ENCODE assay signal across 17 cellular contexts in the genomic region with DNA sequence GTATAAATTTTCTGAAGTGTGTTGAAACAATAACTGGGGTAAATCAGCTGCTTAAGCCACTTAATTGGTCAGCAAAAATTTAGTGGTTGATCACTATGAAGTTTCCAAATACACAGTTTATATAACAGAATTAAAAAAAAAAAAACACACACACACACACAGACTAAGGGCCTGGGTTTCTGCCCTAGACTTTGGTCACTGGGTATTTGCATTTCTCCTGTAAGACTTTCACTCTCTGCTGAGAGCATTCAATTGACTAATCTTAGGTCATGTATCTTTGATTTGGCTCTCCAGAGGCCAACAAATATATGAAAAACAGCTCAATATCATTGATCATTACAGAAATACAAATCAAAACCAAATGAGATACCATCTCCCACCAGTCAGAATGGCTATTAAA.
DNase-seq lines count a peak whose midpoint lies in the region; ATAC-seq and TF ChIP-seq lines count a peak whose summit lies in the region.
"Had no signal": no experiment of that assay in that cellular context is flagged by ENCODE, and none has a peak within 500 bp of the region (broad histone marks: within the 10 kb centered on the region; RNA-seq: fewer than 3 reads in every experiment).

No MANE protein-coding gene starts in this region.

- no peak overlapping the region for H2AFZ ChIP-seq in hepatocyte

- peak; percentile 90 for ATAC-seq in left lobe of liver

- H3K79me2 ChIP-seq in hepatocyte, result no peaks in the 10 kb centered on the region

- no peak overlapping the region for H3K4me2 ChIP-seq in hepatocyte
- H3K4me2 ChIP-seq: BLaER1 had no signal

- no peak for TF ChIP-seq CTCF in hepatocyte (IDR thresholded peaks at IDR 0.05; ENCODE audit: poor library complexity)

- no peak overlapping the region for H3K4me3 ChIP-seq in hepatocyte
- H3K4me3 ChIP-seq: BLaER1 had no signal

- no peaks in the 10 kb centered on the region for H4K20me1 ChIP-seq in hepatocyte (ENCODE audit: insufficient read depth, poor library complexity, severe bottlenecking)
- H4K20me1 ChIP-seq: BLaER1 had no signal

- no peak overlapping the region for H3K27ac ChIP-seq in hepatocyte
- H3K27ac ChIP-seq: BLaER1 had no signal

- H3K9me2 ChIP-seq in hepatocyte (replicated peaks; ENCODE audit: insufficient read depth), result no peaks in the 10 kb centered on the region

- H3K36me3 ChIP-seq in hepatocyte (replicated peaks; ENCODE audit: insufficient read depth, low read depth), result no peaks in the 10 kb centered on the region
- H3K36me3 ChIP-seq: BE2C, BLaER1 had no signal

- H3K27me3 ChIP-seq in hepatocyte, result no peaks in the 10 kb centered on the region
- H3K27me3 ChIP-seq: BE2C, BLaER1 had no signal

- DNase-seq in hepatocyte (ENCODE audit: low spot score) (peak; percentile 14), left lobe of liver (ENCODE audit: low spot score) (peak; percentile 53), mucosa of gallbladder (ENCODE audit: low spot score) (peak; percentile 22), head of caudate nucleus (no peak), ureter (ENCODE audit: low spot score) (no peak)
- DNase-seq: 8988T; ACHN; BE2C; C1 segment of cervical spinal cord; Caco-2; Calu3; CD4-positive, alpha-beta memory T cell; CD4-positive, CD25-positive, alpha-beta regulatory T cell; CD8-positive, alpha-beta memory T cell; DMS79 treated with DMSO at 0.1 percent for 48 hours; GF-D8 had no signal

- no peaks in the 10 kb centered on the region for H3K9me3 ChIP-seq in hepatocyte (ENCODE audit: low read depth)
- H3K9me3 ChIP-seq: BE2C, BLaER1 had no signal

- intact Hi-C loops in head of caudate nucleus (cut with DNase I), result no loop called here

- peaks cover 11% of the 10 kb centered on the region for H3K4me1 ChIP-seq in hepatocyte (ENCODE audit: insufficient read depth)
- H3K4me1 ChIP-seq: BE2C, BLaER1 had no signal

Comparison
In these comparisons a context has a peak if more than half of its experiments do, and no peak if none do; other contexts are left out.
1. DNase-seq: peak in hepatocyte (single experiment), left lobe of liver (single experiment) and mucosa of gallbladder (single experiment); none in head of caudate nucleus (0 of 42) and ureter (single experiment).